ENCODE assay signal across 8 cellular contexts in genomic region chr19:52734340-52734892, GRCh38. TPM values are rescaled to one million over a fixed set of nuclear protein-coding genes. Genes with fewer than 3 reads are reported as not detected.
A peak's percentile ranks its signal among the peaks of the same experiment; 100 is the strongest.
DNase-seq lines count a peak whose midpoint lies in the region; ATAC-seq lines count a peak whose summit lies in the region.

No MANE protein-coding gene starts in this region.

- H3K27me3 Mint-ChIP-seq in activated naive CD8-positive, alpha-beta T cell treated with anti-CD3 and anti-CD28 coated beads for 36 hours, result no peaks in the 10 kb centered on the region

- H3K4me1 Mint-ChIP-seq in activated naive CD8-positive, alpha-beta T cell treated with anti-CD3 and anti-CD28 coated beads for 36 hours, result peaks cover 18% of the 10 kb centered on the region

- intact Hi-C loops in sciatic nerve (cut with DNase I), result no loop called here

- peak; percentile 26 for ATAC-seq in GM19467 (IDR thresholded peaks at IDR 0.05; ENCODE audit: unreplicated experiment)
- peak; percentile 22 for ATAC-seq in HG03571 (IDR thresholded peaks at IDR 0.05; ENCODE audit: unreplicated experiment)
- peak; percentile 50 for ATAC-seq in sciatic nerve
- ATAC-seq in GM18868 (IDR thresholded peaks at IDR 0.05; ENCODE audit: unreplicated experiment), result no peak

- H3K27ac Mint-ChIP-seq in activated naive CD8-positive, alpha-beta T cell treated with anti-CD3 and anti-CD28 coated beads for 36 hours, result peak overlapping the region; percentile 91

- H3K4me3 Mint-ChIP-seq in activated naive CD8-positive, alpha-beta T cell treated with anti-CD3 and anti-CD28 coated beads for 36 hours, result peak overlapping the region; percentile 86

- peaks cover 24% of the 10 kb centered on the region for H3K36me3 Mint-ChIP-seq in activated naive CD8-positive, alpha-beta T cell treated with anti-CD3 and anti-CD28 coated beads for 36 hours

- DNase-seq in ELF-1 (ENCODE audit: low read depth, low spot score) (peak; percentile 26), hepatic stellate cell (ENCODE audit: low spot score) (peak; percentile 34), sciatic nerve (ENCODE audit: low spot score) (peak; percentile 61), SHP77 treated with DMSO at 0.1 percent for 48 hours (lab: John Stamatoyannopoulos, UW) (no peak)
- DNase-seq in activated naive CD8-positive, alpha-beta T cell treated with anti-CD3 and anti-CD28 coated beads for 36 hours, result peak; percentile 19

- no peaks in the 10 kb centered on the region for H3K9me3 Mint-ChIP-seq in activated naive CD8-positive, alpha-beta T cell treated with anti-CD3 and anti-CD28 coated beads for 36 hours

RNA-seq across cellular contexts. Expression of gene ZNF611, which starts 0.4 kb away (rescaled TPM):
- 10 to 100 TPM; 15.1 to 15.9 TPM for total RNA-seq in activated naive CD8-positive, alpha-beta T cell treated with anti-CD3 and anti-CD28 coated beads for 36 hours
- total RNA-seq in sciatic nerve, result 26.6 TPM

RNA-seq across cellular contexts. Expression of gene ZNF600, which starts 52.2 kb away (rescaled TPM):
- 10 to 100 TPM; 13.5 to 14.4 TPM for total RNA-seq in activated naive CD8-positive, alpha-beta T cell treated with anti-CD3 and anti-CD28 coated beads for 36 hours
- total RNA-seq in sciatic nerve, result 12.3 TPM
